ENCODE assay signal across 9 cellular contexts in genomic region chr14:86457729-86458128, GRCh38.
"Had no signal": no experiment of that assay in that cellular context is flagged by ENCODE, and none has a peak within 500 bp of the region (broad histone marks: within the 10 kb centered on the region; RNA-seq: fewer than 3 reads in every experiment).

No MANE protein-coding gene starts in this region.

- H3K9ac ChIP-seq: GM23248 had no signal

- H3K27ac ChIP-seq: GM23248 had no signal

- H3K36me3 ChIP-seq: HAP-1 had no signal

- DNase-seq: GM23248, GOT3, H7, H9, HCEC 1CT, HFFc6 had no signal

- ATAC-seq: GM23338, HCT116 had no signal

- H3K9me3 ChIP-seq: HAP-1 had no signal

- H2AFZ ChIP-seq: GM23248, GM23338 had no signal

- H3K4me1 ChIP-seq: HAP-1 had no signal

- H3K4me3 ChIP-seq: GM23248, GM23338, HAP-1 had no signal

- H3K4me2 ChIP-seq: GM23338 had no signal
